ENCODE assay signal across 8 cellular contexts in the genomic region with DNA sequence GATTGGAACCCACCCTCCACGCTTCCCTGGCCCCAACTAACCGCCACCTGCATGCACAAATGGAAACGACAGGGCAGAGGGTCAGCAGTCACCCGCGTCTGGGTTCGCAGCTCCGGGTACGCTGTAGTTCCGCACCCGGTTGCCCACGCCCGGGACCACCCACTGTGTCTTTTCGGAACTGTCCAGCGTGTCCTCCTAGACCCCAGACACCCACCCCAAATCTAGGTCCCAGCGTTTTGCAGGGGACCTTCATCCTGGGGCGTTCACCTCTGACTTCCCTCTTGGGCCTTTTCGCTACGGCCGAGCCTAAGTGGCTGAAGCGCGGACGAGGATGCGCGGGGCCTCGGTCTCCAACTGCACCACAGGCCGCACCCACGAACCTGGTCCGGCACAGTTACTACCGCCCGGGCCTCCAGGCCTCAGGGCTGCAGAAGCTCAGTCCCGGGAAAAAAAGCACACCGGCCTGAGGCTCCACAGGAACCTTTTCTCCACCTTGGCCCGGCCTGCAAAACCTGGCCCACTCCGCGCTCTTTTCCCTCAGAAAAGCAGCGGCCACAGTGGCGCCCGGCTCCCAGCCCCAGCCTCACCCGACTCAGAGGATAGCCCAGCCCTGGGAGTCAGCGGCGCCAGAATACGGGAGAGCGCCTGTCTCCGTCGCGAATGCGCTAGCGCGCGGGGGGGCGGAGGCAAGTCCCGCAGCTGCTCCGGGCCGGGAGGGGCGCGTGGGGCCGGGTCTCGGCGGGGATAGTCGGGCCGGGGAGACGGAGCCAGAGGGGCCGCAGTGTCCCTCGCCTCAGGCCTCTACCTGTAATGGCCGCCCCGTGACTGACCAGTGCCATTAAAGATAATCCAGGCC. TPM values are rescaled to one million over a fixed set of nuclear protein-coding genes. Genes with fewer than 3 reads are reported as not detected.
DNase-seq lines count a peak whose midpoint lies in the region; ATAC-seq lines count a peak whose summit lies in the region.

A gene (minus strand): TSS at position 633 of the 856 bp plus-strand sequence. CDS start 7,643 bp downstream, outside the sequence.

- no peaks in the 10 kb centered on the region for H3K27me3 ChIP-seq in endocrine pancreas (ENCODE audit: control insufficient read depth, insufficient read depth, low read length)

- H3K9me3 ChIP-seq in endocrine pancreas (ENCODE audit: control insufficient read depth, low read length) (no peaks in the 10 kb centered on the region), mesodermal cell (ENCODE audit: control insufficient read depth, low read length) (peaks cover 16% of the 10 kb centered on the region)

- peak within 1 kb of the TSS; percentile 82 for H3K27ac ChIP-seq in mesodermal cell (ENCODE audit: low read depth, low read length, severe bottlenecking)

- DNase-seq in AG08395 (ENCODE audit: low spot score) (peak; percentile 88), NCI-H524 treated with DMSO at 0.1 percent for 48 hours (lab: John Stamatoyannopoulos, UW) (peak; percentile 71)
- peak; percentile 43 to 57 for DNase-seq in activated CD8-positive, alpha-beta memory T cell treated with anti-CD3 and anti-CD28 coated beads for 4 hours (ENCODE audit: low read depth in 2 of 2)
- peak; percentile 59 for DNase-seq in stimulated activated CD8-positive, alpha-beta memory T cell treated with anti-CD3 and anti-CD28 coated beads, Interleukin-12 subunit alpha, Interleukin-12 subunit beta, amount 100 ng/mL, for 4 hours (ENCODE audit: low read depth)

- H3K4me3 ChIP-seq in endocrine pancreas (ENCODE audit: control insufficient read depth, insufficient read depth, low read length) (peak within 1 kb of the TSS; percentile 92), mesodermal cell (ENCODE audit: extremely low read depth, insufficient read depth, low read length, poor library complexity, severe bottlenecking) (peak within 1 kb of the TSS; percentile 83)

- 0 to 1% methylated on average over 50 to 53 of the region's 66 CpGs for WGBS in mesodermal cell (ENCODE audit: insufficient coverage in 2 of 2), 2 experiments

- ATAC-seq in GM19023 (IDR thresholded peaks at IDR 0.05; ENCODE audit: unreplicated experiment) (peak; percentile 66), HG03159 (IDR thresholded peaks at IDR 0.05; ENCODE audit: unreplicated experiment) (peak; percentile 58)

- H3K9ac ChIP-seq in endocrine pancreas (ENCODE audit: control insufficient read depth, insufficient read depth, low read length) = peak within 1 kb of the TSS; percentile 44

- no peaks in the 10 kb centered on the region for H3K36me3 ChIP-seq in endocrine pancreas (ENCODE audit: control insufficient read depth, insufficient read depth, low read length)
- peaks cover 10% of the 10 kb centered on the region for H3K36me3 ChIP-seq in mesodermal cell (ENCODE audit: control insufficient read depth, insufficient read depth, low read length)

- H3K4me1 ChIP-seq in endocrine pancreas (ENCODE audit: control insufficient read depth, insufficient read depth, low read length) (peaks cover 13% of the 10 kb centered on the region), mesodermal cell (ENCODE audit: control insufficient read depth, insufficient read depth, low read length, poor library complexity, severe bottlenecking) (no peaks in the 10 kb centered on the region)

RNA-seq across cellular contexts. Expression of the gene that starts here (rescaled TPM):
- polyA plus RNA-seq in mesodermal cell (2013, experiment 1 of 2) = 9.4 TPM
- polyA plus RNA-seq in mesodermal cell (2013, experiment 2 of 2) = 10.1 TPM

Comparison
In these comparisons a context has a peak if more than half of its experiments do, and no peak if none do; other contexts are left out.
1. Peak in every context shown above with its lines: DNase-seq, ATAC-seq, H3K4me3 ChIP-seq and H3K27ac ChIP-seq.